In genomic region chr17:36816889-36817288, GRCh38 we compare ENCODE assay signal across 27 cellular contexts.
DNase-seq lines count a peak whose midpoint lies in the region; ATAC-seq, FAIRE-seq and TF ChIP-seq lines count a peak whose summit lies in the region.
"Had no signal": no experiment of that assay in that cellular context is flagged by ENCODE, and none has a peak within 500 bp of the region (broad histone marks: within the 10 kb centered on the region; RNA-seq: fewer than 3 reads in every experiment).

No MANE protein-coding gene starts in this region.

- H3K4me3 ChIP-seq in BLaER1 treated with 17β-estradiol and CSF1 and Interleukin-3, amounts not matched to agents 10 nM and 100 nM: no peak overlapping the region
- H3K4me3 ChIP-seq in HEK293 (ENCODE audit: low read depth, low read length) (no peak overlapping the region), endothelial cell of umbilical vein (replicated peaks in 1 of 3; ENCODE audit: insufficient read depth in 1 of 3, low read depth in 1 of 3, low read length in 3 of 3) (no peak overlapping the region), neuronal stem cell (ENCODE audit: low read length in 2 of 2) (peak overlapping the region in 1 of 2 donors; percentile 63), MM.1S (ENCODE audit: low read length) (no peak overlapping the region), heart right ventricle (no peak overlapping the region)
- H3K4me3 ChIP-seq: MG63, PC-9, SK-N-MC had no signal

- DNase-seq in endothelial cell of umbilical vein (ENCODE audit: low read depth, low spot score) (no peak), neuronal stem cell (ENCODE audit: low spot score) (no peak), MM.1S (no peak), heart right ventricle (no peak), KBM-7 (no peak)
- DNase-seq in activated CD8-positive, alpha-beta memory T cell treated with anti-CD3 and anti-CD28 coated beads, Interleukin-2, amount 50 U/mL, for 48 hours: no peak
- DNase-seq: BE2C; Caco-2; CD4-positive, alpha-beta memory T cell; DMS153; GOT3; Kasumi-1; MG63; NCI-H1048; NCI-H1436; NCI-H187 treated with DMSO at 0.1 percent for 48 hours; NCI-H2107; NCI-H2227 treated with DMSO at 0.1 percent for 48 hours; NCI-H524; PC-9; SHP77; SW 1271 had no signal

- H2BK12ac ChIP-seq in neuronal stem cell (ENCODE audit: low read length): no peak overlapping the region

- no peaks in the 10 kb centered on the region for H3K9me1 ChIP-seq in endothelial cell of umbilical vein (replicated peaks; ENCODE audit: control insufficient read depth, extremely low read depth, insufficient read depth, low read length)

- H3K27ac ChIP-seq in BLaER1 treated with 17β-estradiol and CSF1 and Interleukin-3, amounts not matched to agents 10 nM and 100 nM: no peak overlapping the region
- H3K27ac ChIP-seq in HEK293 (ENCODE audit: extremely low read depth, low read depth, low read length) (no peak overlapping the region), endothelial cell of umbilical vein (ENCODE audit: insufficient read depth, low read depth, low read length) (no peak overlapping the region), neuronal stem cell (replicated peaks; ENCODE audit: low read length) (no peak overlapping the region), MM.1S (ENCODE audit: low read length) (no peak overlapping the region), heart right ventricle (no peak overlapping the region)
- H3K27ac ChIP-seq: PC-9, SK-N-MC had no signal

- peak overlapping the region; percentile 22 for H3K23ac ChIP-seq in neuronal stem cell (ENCODE audit: low read depth, low read length, poor library complexity)

- WGBS in neuronal stem cell (ENCODE audit: extremely low coverage in 2 of 2, insufficient read length in 2 of 2, insufficient replicate concordance in 1 of 2), 2 donors: no CpG with 5 or more reads among the region's 15 CpGs
- WGBS in heart right ventricle, 2 donors: 81 to 91% methylated on average over 15 of the region's 15 CpGs

- no peaks in the 10 kb centered on the region for H3K9me2 ChIP-seq in MM.1S (replicated peaks; ENCODE audit: insufficient read depth, low read length)

- dilution Hi-C loops in endothelial cell of umbilical vein (cut with MboI; ENCODE audit: extremely low pct_ligation_motif_present, low sequenced_read_pairs): no loop called here

- peaks cover 0 to 23% (median 18%) of the 10 kb centered on the region in 10 experiments; a peak in 17 of 20 replicates for H3K4me1 ChIP-seq in BLaER1 treated with 17β-estradiol and CSF1 and Interleukin-3, amounts not matched to agents 10 nM and 100 nM
- 0 out of 2 replicates have a peak, but pooled peaks cover 3% of the 10 kb centered on the region for H3K4me1 ChIP-seq in HEK293 (ENCODE audit: control insufficient read depth, insufficient read depth, low read length)
- peaks cover 5% of the 10 kb centered on the region for H3K4me1 ChIP-seq in endothelial cell of umbilical vein (ENCODE audit: control insufficient read depth, extremely low read depth, insufficient read depth, low read length)
- peaks cover 0 to 16% of the 10 kb centered on the region in 2 donors for H3K4me1 ChIP-seq in neuronal stem cell (ENCODE audit: control insufficient read depth in 2 of 2, insufficient read depth in 1 of 2, low read depth in 1 of 2, low read length in 2 of 2)
- H3K4me1 ChIP-seq in MM.1S (ENCODE audit: low read length): no peaks in the 10 kb centered on the region
- no peaks in the 10 kb centered on the region for H3K4me1 ChIP-seq in heart right ventricle
- H3K4me1 ChIP-seq: Caco-2 had no signal

- no peak overlapping the region for H2BK5ac ChIP-seq in neuronal stem cell (ENCODE audit: low read length)

- TF ChIP-seq CTCF in HEK293 (tag by site-specific recombination; IDR thresholded peaks at IDR 0.05): no peak
- no peak for TF ChIP-seq CTCF in endothelial cell of umbilical vein (IDR thresholded peaks at IDR 0.05; ENCODE audit: extremely low read depth in 1 of 2, insufficient read depth in 1 of 2, low read depth in 1 of 2, low read length in 2 of 2)
- no peak for TF ChIP-seq CTCF in MM.1S (IDR thresholded peaks at IDR 0.05; ENCODE audit: low read length)
- TF ChIP-seq CTCF in heart right ventricle (IDR thresholded peaks at IDR 0.05): no peak

- POLR2A ChIA-PET in HEK293 (lab: Yijun Ruan, JAX): interaction anchor here (1.1 kb wide), 1 partner anchor 44 kb away, joined by 3 read pairs; no protein-coding TSS in a partner anchor
- POLR2A ChIA-PET in endothelial cell of umbilical vein (lab: Charles Lee): no interaction called here

- CTCF ChIA-PET in HEK293 (lab: Yijun Ruan, JAX) (no interaction called here), endothelial cell of umbilical vein (lab: Charles Lee) (no interaction called here)

- H2BK120ac ChIP-seq in neuronal stem cell (ENCODE audit: low read depth, low read length): no peak overlapping the region

- H3K27me3 ChIP-seq in BLaER1 treated with 17β-estradiol and CSF1 and Interleukin-3, amounts not matched to agents 10 nM and 100 nM: peaks cover 0 to 6% (median 0%) of the 10 kb centered on the region in 11 experiments; a peak in 2 of 22 replicates
- peaks cover 20 to 32% of the 10 kb centered on the region in 2 experiments for H3K27me3 ChIP-seq in endothelial cell of umbilical vein (ENCODE audit: control insufficient read depth in 2 of 2, insufficient read depth in 2 of 2, low read length in 2 of 2)
- H3K27me3 ChIP-seq in neuronal stem cell (ENCODE audit: control insufficient read depth in 3 of 3, insufficient read depth in 3 of 3, low read depth in 1 of 3, low read length in 3 of 3): peaks cover 0 to 82% (median 4%) of the 10 kb centered on the region in 3 experiments
- peaks cover 50% of the 10 kb centered on the region for H3K27me3 ChIP-seq in MM.1S (replicated peaks; ENCODE audit: insufficient read depth, low read length)
- peaks cover 0 to 96% (median 80%) of the 10 kb centered on the region in 7 donors for H3K27me3 ChIP-seq in heart right ventricle
- H3K27me3 ChIP-seq: BE2C had no signal

- FAIRE-seq in endothelial cell of umbilical vein (lab: Jason Lieb, UNC): no peak
- FAIRE-seq: GM12892, GM18507 had no signal

- intact Hi-C loops in endothelial cell of umbilical vein (cut with micrococcal nuclease) (no loop called here), heart right ventricle (cut with DNase I) (no loop called here)

- H4K91ac ChIP-seq in neuronal stem cell (ENCODE audit: low read depth, low read length, poor library complexity): no peak overlapping the region

- H3K4ac ChIP-seq in neuronal stem cell (ENCODE audit: low read length): peak overlapping the region; percentile 89

- no peak overlapping the region for H2BK15ac ChIP-seq in neuronal stem cell (ENCODE audit: low read length)

- no peaks in the 10 kb centered on the region for H3K79me2 ChIP-seq in endothelial cell of umbilical vein (ENCODE audit: control insufficient read depth, insufficient read depth, low read length)
- no peaks in the 10 kb centered on the region for H3K79me2 ChIP-seq in MM.1S (ENCODE audit: low read length)

- H3F3A ChIP-seq in MM.1S (ENCODE audit: insufficient read depth, low read length): no peaks in the 10 kb centered on the region

- no peak overlapping the region for H3K14ac ChIP-seq in neuronal stem cell (ENCODE audit: low read length)

- H3K36me3 ChIP-seq in BLaER1 treated with 17β-estradiol and CSF1 and Interleukin-3, amounts not matched to agents 10 nM and 100 nM: no peaks in the 10 kb centered on the region
- no peaks in the 10 kb centered on the region for H3K36me3 ChIP-seq in HEK293 (ENCODE audit: control insufficient read depth in 2 of 2, insufficient read depth in 1 of 2, low read length in 2 of 2)
- H3K36me3 ChIP-seq in endothelial cell of umbilical vein (ENCODE audit: control insufficient read depth in 2 of 2, extremely low read depth in 1 of 2, insufficient read depth in 2 of 2, low read length in 2 of 2): no peaks in the 10 kb centered on the region
- H3K36me3 ChIP-seq in neuronal stem cell (replicated peaks in 1 of 2; ENCODE audit: control insufficient read depth in 2 of 2, insufficient read depth in 2 of 2, low read length in 2 of 2): no peaks in the 10 kb centered on the region
- no peaks in the 10 kb centered on the region for H3K36me3 ChIP-seq in MM.1S (replicated peaks; ENCODE audit: insufficient read depth, low read length)
- no peaks in the 10 kb centered on the region for H3K36me3 ChIP-seq in heart right ventricle
- H3K36me3 ChIP-seq: BE2C, MG63 had no signal

- H4K8ac ChIP-seq in neuronal stem cell (ENCODE audit: low read depth, low read length): no peak overlapping the region

- no peak for ATAC-seq in heart right ventricle

- H4K20me1 ChIP-seq in BLaER1 treated with 17β-estradiol and CSF1 and Interleukin-3, amounts not matched to agents 10 nM and 100 nM: peaks cover 0 to 12% (median 0%) of the 10 kb centered on the region in 11 experiments; a peak in 2 of 22 replicates
- H4K20me1 ChIP-seq in endothelial cell of umbilical vein (replicated peaks; ENCODE audit: control insufficient read depth, extremely low read depth, insufficient read depth, low read length): no peaks in the 10 kb centered on the region
- no peaks in the 10 kb centered on the region for H4K20me1 ChIP-seq in MM.1S (ENCODE audit: insufficient read depth, low read length)

- H3K79me1 ChIP-seq in neuronal stem cell (ENCODE audit: low read depth, low read length): no peaks in the 10 kb centered on the region

- no TSS peak for BruUV-seq in endothelial cell of umbilical vein (replicated peaks; lab: Mats Ljungman, UMichigan)

- H3K4me2 ChIP-seq in BLaER1 treated with 17β-estradiol and CSF1 and Interleukin-3, amounts not matched to agents 10 nM and 100 nM: peak overlapping the region in 8 of 11 experiments; percentile 43 to 70 (median 58); a peak in 13 of 22 replicates
- no peak overlapping the region for H3K4me2 ChIP-seq in endothelial cell of umbilical vein (ENCODE audit: insufficient read depth, low read length)
- H3K4me2 ChIP-seq in neuronal stem cell (ENCODE audit: insufficient read depth, low read length, poor library complexity, severe bottlenecking): no peak overlapping the region
- no peak overlapping the region for H3K4me2 ChIP-seq in MM.1S (ENCODE audit: low read depth, low read length)
- H3K4me2 ChIP-seq: PC-9 had no signal

- peak overlapping the region; percentile 70 for H3K18ac ChIP-seq in neuronal stem cell (ENCODE audit: low read length)

- no peak overlapping the region for H3K9ac ChIP-seq in BLaER1 treated with 17β-estradiol and CSF1 and Interleukin-3, amounts not matched to agents 10 nM and 100 nM
- no peak overlapping the region for H3K9ac ChIP-seq in endothelial cell of umbilical vein (replicated peaks; ENCODE audit: extremely low read depth, insufficient read depth, low read length)
- peak overlapping the region; percentile 86 for H3K9ac ChIP-seq in neuronal stem cell (ENCODE audit: low read depth, low read length, poor library complexity)
- no peak overlapping the region for H3K9ac ChIP-seq in MM.1S (ENCODE audit: low read length)

- no peak overlapping the region for H2AK5ac ChIP-seq in neuronal stem cell (ENCODE audit: low read depth, low read length)

- H2AFZ ChIP-seq in endothelial cell of umbilical vein (ENCODE audit: low read depth, low read length): no peak overlapping the region
- H2AFZ ChIP-seq in neuronal stem cell (ENCODE audit: low read length): no peak overlapping the region
- no peak overlapping the region for H2AFZ ChIP-seq in MM.1S (ENCODE audit: low read length)
- H2AFZ ChIP-seq: PC-9 had no signal

- in situ Hi-C loops in KBM-7 (cut with MboI; ENCODE audit: low pct_unique_long_range_greater_than_20kb, low sequenced_read_pairs): no loop called here

- no peaks in the 10 kb centered on the region for H3K9me3 ChIP-seq in BLaER1 treated with 17β-estradiol and CSF1 and Interleukin-3, amounts not matched to agents 10 nM and 100 nM (replicated peaks in 1 of 11)
- H3K9me3 ChIP-seq in HEK293 (ENCODE audit: control insufficient read depth, insufficient read depth, low read depth, low read length): no peaks in the 10 kb centered on the region
- H3K9me3 ChIP-seq in endothelial cell of umbilical vein (replicated peaks; ENCODE audit: control insufficient read depth, insufficient read depth, low read length): no peaks in the 10 kb centered on the region
- peaks cover 0 to 3% of the 10 kb centered on the region in 2 donors for H3K9me3 ChIP-seq in neuronal stem cell (replicated peaks in 1 of 2; ENCODE audit: control insufficient read depth in 2 of 2, insufficient read depth in 1 of 2, low read depth in 1 of 2, low read length in 2 of 2)
- no peaks in the 10 kb centered on the region for H3K9me3 ChIP-seq in MM.1S (replicated peaks; ENCODE audit: insufficient read depth, low read length)
- no peaks in the 10 kb centered on the region for H3K9me3 ChIP-seq in heart right ventricle
- H3K9me3 ChIP-seq: BE2C, Caco-2, MG63 had no signal

- no peak for TF ChIP-seq POLR2A in endothelial cell of umbilical vein (IDR thresholded peaks at IDR 0.05; ENCODE audit: low read depth, low read length)

Comparison
In these comparisons a context has a peak if more than half of its experiments do, and no peak if none do; other contexts are left out.
1. H3K4me2 ChIP-seq: peak in BLaER1 treated with 17β-estradiol and CSF1 and Interleukin-3, amounts not matched to agents 10 nM and 100 nM (8 of 11); none in endothelial cell of umbilical vein (single experiment), neuronal stem cell (single experiment) and MM.1S (single experiment).